ENCODE assay signal across 1 cellular context in the genomic region with DNA sequence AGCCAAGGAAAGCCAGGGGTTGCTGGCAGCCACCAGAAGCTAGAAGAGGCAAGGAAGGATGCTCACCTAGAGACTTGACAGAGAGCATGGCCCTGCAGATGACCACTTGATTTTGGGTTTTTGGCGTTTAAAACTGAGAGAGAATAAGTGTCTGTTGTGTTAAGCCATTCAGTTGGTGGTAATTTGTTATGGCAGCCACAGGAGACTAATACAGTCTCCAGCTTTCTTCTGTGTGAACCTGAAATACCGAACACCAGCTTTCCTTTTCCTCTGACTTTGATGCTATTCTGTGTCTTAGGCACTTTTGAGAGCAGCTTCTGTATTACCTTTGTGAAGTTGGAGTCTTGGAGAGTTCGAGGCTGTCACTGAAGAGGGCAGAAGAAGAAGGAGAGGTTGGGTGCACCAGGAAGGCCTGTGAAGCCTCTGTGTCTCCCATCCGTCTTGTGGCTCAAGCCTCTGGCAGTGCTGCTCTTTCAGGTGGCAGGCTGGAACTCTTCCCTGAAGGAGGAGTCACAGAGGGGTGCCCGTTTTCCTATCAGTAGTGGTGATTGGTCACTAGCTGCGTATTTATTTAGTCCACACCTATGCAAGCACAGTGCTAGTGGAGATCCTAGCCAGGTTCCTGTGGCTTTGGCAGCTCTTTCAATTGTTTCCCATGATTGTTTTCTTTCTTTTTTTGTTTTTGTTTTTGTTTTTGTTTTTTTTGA.
TF ChIP-seq lines count a peak whose summit lies in the region.

No MANE protein-coding gene starts in this region.

TF ChIP-seq in HepG2, 621 proteins besides CTCF, POLR2A, EP300 and RAD21:
- no peak for TF ChIP-seq GATAD1 (CRISPR knock-in tag; IDR thresholded peaks at IDR 0.05)
- TF ChIP-seq ZNF12 (CRISPR knock-in tag; IDR thresholded peaks at IDR 0.05): peak; percentile 90
- TF ChIP-seq ZNF383 (CRISPR knock-in tag; IDR thresholded peaks at IDR 0.05; ENCODE audit: borderline replicate concordance): no peak
